ENCODE assay signal across 1 cellular context in the genomic region with DNA sequence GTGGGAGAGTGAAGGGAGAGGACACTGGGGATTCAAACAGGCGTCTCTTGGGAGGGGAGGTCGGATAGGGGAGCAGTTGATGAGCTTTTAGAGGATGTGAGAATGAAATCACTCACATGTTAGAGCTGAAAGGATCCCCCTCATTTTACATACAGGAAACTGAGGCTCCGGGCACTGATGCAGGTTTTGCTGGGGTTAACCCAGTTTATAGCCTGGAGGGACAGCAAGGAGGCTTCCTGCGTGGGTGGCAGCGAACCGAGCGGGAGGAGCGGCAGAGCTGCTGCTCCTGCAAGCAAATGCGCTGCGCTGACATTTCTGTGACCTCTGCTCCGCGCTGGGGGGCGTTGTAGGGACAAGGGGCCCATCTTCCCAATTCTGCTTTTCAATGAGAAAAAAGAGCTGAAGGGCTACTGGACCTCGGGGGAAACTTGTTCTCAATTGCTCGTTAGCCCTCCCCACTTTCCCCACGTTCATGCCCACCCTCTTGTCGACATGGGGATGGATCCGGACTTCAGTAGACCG.
TF ChIP-seq lines count a peak whose summit lies in the region.

No MANE protein-coding gene starts in this region.

TF ChIP-seq in GM12878, 131 proteins besides CTCF, POLR2A, EP300 and RAD21 (continued from another document):
- TF ChIP-seq ZSCAN29 (IDR thresholded peaks at IDR 0.05) (no peak), PAX5 (IDR thresholded peaks at IDR 0.05; ENCODE audit: borderline replicate concordance, low read depth, low read length) (no peak), CHD1 (IDR thresholded peaks at IDR 0.05; ENCODE audit: low read depth, low read length) (0 out of 2 replicates have a peak, but pooled peaks have one; percentile 11), RCOR1 (conservative IDR thresholded peaks at IDR 0.05; ENCODE audit: low read depth, low read length) (peak; percentile 90; the same call in 1 of the 2 replicates), RB1 (IDR thresholded peaks at IDR 0.05; ENCODE audit: borderline replicate concordance) (peak; percentile 35; the same call in 1 of the 2 replicates), RAD51 (IDR thresholded peaks at IDR 0.05) (no peak), JUNB (IDR thresholded peaks at IDR 0.05) (0 out of 2 replicates have a peak, but pooled peaks have one; percentile 35), RUNX3 (IDR thresholded peaks at IDR 0.05; ENCODE audit: low read length) (no peak), CBX3 (IDR thresholded peaks at IDR 0.05; ENCODE audit: borderline replicate concordance, low read depth) (no peak), POU2F2 (IDR thresholded peaks at IDR 0.05; ENCODE audit: borderline replicate concordance, low read depth, low read length) (peak; percentile 17; the same call in 1 of the 3 replicates), GABPA (IDR thresholded peaks at IDR 0.05; ENCODE audit: low read depth) (no peak), CHD4 (IDR thresholded peaks at IDR 0.05) (no peak), HDGF (IDR thresholded peaks at IDR 0.05) (no peak), NFIC (IDR thresholded peaks at IDR 0.05; ENCODE audit: low read depth, low read length) (no peak), IKZF1 (conservative IDR thresholded peaks at IDR 0.05) (0 out of 2 replicates have a peak, but pooled peaks have one; percentile 45), RBBP5 (conservative IDR thresholded peaks at IDR 0.05) (no peak), TARDBP (IDR thresholded peaks at IDR 0.05; ENCODE audit: borderline replicate concordance) (no peak; the same call in 1 of the 2 replicates), FOXK2 (IDR thresholded peaks at IDR 0.05) (no peak), MXI1 (IDR thresholded peaks at IDR 0.05; ENCODE audit: low read depth, low read length) (no peak; the same call in 1 of the 2 replicates)
- TF ChIP-seq, protein P1, sequence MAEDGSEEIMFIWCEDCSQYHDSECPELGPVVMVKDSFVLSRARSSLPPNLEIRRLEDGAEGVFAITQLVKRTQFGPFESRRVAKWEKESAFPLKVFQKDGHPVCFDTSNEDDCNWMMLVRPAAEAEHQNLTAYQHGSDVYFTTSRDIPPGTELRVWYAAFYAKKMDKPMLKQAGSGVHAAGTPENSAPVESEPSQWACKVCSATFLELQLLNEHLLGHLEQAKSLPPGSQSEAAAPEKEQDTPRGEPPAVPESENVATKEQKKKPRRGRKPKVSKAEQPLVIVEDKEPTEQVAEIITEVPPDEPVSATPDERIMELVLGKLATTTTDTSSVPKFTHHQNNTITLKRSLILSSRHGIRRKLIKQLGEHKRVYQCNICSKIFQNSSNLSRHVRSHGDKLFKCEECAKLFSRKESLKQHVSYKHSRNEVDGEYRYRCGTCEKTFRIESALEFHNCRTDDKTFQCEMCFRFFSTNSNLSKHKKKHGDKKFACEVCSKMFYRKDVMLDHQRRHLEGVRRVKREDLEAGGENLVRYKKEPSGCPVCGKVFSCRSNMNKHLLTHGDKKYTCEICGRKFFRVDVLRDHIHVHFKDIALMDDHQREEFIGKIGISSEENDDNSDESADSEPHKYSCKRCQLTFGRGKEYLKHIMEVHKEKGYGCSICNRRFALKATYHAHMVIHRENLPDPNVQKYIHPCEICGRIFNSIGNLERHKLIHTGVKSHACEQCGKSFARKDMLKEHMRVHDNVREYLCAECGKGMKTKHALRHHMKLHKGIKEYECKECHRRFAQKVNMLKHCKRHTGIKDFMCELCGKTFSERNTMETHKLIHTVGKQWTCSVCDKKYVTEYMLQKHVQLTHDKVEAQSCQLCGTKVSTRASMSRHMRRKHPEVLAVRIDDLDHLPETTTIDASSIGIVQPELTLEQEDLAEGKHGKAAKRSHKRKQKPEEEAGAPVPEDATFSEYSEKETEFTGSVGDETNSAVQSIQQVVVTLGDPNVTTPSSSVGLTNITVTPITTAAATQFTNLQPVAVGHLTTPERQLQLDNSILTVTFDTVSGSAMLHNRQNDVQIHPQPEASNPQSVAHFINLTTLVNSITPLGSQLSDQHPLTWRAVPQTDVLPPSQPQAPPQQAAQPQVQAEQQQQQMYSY (CRISPR knock-in tag; IDR thresholded peaks at IDR 0.05), result no peak
- TF ChIP-seq, protein P2, sequence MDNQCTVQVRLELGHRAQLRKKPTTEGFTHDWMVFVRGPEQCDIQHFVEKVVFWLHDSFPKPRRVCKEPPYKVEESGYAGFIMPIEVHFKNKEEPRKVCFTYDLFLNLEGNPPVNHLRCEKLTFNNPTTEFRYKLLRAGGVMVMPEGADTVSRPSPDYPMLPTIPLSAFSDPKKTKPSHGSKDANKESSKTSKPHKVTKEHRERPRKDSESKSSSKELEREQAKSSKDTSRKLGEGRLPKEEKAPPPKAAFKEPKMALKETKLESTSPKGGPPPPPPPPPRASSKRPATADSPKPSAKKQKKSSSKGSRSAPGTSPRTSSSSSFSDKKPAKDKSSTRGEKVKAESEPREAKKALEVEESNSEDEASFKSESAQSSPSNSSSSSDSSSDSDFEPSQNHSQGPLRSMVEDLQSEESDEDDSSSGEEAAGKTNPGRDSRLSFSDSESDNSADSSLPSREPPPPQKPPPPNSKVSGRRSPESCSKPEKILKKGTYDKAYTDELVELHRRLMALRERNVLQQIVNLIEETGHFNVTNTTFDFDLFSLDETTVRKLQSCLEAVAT (IDR thresholded peaks at IDR 0.05), result no peak
- TF ChIP-seq, protein P3, sequence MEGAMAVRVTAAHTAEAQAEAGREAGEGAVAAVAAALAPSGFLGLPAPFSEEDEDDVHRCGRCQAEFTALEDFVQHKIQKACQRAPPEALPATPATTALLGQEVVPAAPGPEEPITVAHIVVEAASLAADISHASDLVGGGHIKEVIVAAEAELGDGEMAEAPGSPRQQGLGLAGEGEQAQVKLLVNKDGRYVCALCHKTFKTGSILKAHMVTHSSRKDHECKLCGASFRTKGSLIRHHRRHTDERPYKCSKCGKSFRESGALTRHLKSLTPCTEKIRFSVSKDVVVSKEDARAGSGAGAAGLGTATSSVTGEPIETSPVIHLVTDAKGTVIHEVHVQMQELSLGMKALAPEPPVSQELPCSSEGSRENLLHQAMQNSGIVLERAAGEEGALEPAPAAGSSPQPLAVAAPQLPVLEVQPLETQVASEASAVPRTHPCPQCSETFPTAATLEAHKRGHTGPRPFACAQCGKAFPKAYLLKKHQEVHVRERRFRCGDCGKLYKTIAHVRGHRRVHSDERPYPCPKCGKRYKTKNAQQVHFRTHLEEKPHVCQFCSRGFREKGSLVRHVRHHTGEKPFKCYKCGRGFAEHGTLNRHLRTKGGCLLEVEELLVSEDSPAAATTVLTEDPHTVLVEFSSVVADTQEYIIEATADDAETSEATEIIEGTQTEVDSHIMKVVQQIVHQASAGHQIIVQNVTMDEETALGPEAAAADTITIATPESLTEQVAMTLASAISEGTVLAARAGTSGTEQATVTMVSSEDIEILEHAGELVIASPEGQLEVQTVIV (IDR thresholded peaks at IDR 0.05; ENCODE audit: borderline replicate concordance, partially characterized antibody), result no peak
- TF ChIP-seq, protein P4, sequence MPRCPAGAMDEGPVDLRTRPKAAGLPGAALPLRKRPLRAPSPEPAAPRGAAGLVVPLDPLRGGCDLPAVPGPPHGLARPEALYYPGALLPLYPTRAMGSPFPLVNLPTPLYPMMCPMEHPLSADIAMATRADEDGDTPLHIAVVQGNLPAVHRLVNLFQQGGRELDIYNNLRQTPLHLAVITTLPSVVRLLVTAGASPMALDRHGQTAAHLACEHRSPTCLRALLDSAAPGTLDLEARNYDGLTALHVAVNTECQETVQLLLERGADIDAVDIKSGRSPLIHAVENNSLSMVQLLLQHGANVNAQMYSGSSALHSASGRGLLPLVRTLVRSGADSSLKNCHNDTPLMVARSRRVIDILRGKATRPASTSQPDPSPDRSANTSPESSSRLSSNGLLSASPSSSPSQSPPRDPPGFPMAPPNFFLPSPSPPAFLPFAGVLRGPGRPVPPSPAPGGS (IDR thresholded peaks at IDR 0.05; ENCODE audit: borderline replicate concordance, insufficient read depth, low read depth, low read length, poor library complexity, severe bottlenecking), result peak; percentile 79
